Comparison of ENCODE assay signal across 1 cellular context in the genomic region with DNA sequence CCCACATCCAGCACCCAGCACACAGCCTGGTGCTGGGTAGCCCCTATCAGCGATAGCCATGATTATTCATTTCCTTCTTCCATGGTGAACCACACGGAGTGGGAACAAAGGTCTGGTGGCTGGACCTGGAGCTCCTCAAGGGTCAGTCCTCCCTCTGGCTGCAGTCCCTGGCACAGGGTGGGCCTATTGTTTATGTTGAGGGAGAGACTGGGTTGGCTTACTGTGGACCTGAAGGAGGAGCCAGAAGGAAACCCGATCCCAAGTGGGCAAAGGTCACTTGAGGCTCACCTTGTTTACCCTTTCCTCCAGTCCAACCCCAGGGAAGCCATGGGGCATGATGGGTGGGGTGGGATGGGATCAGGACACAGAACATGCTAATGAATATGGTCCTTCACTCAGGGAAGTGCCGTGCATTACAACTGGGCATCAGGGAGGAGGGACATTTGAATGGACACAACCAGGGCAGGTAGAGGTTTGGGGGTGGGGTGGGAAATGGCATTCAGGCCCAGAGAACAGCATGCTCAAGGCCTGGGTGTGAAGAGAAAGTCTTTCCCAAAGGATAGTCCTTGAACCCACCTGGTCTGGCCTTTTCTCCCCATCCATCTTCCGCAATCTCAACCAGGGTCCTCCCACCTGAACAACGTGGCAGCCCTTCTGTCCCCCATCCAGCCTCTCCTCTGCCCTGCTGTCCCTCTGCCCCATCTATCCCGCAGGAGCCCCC.
TF ChIP-seq lines count a peak whose summit lies in the region.

No MANE protein-coding gene starts in this region.

TF ChIP-seq in HEK293T, 16 proteins besides CTCF, POLR2A, EP300 and RAD21 (continued from another document):
- no peak for TF ChIP-seq PKNOX1 (IDR thresholded peaks at IDR 0.05)
- TF ChIP-seq TARDBP (IDR thresholded peaks at IDR 0.05) = no peak
- TF ChIP-seq BHLHE40 (IDR thresholded peaks at IDR 0.05; ENCODE audit: borderline replicate concordance) = no peak
- no peak for TF ChIP-seq ARNT (IDR thresholded peaks at IDR 0.05)
- TF ChIP-seq FOXA1 (IDR thresholded peaks at IDR 0.05) = no peak
- TF ChIP-seq SUZ12 (IDR thresholded peaks at IDR 0.05) = no peak
- no peak for TF ChIP-seq ELF4 (IDR thresholded peaks at IDR 0.05)
- TF ChIP-seq SP1 (IDR thresholded peaks at IDR 0.05) = no peak
- TF ChIP-seq NFRKB (IDR thresholded peaks at IDR 0.05) = no peak
- TF ChIP-seq CTBP1 (IDR thresholded peaks at IDR 0.05; ENCODE audit: borderline replicate concordance) = no peak
